9 cellular contexts compared by ENCODE assay signal in the genomic region with DNA sequence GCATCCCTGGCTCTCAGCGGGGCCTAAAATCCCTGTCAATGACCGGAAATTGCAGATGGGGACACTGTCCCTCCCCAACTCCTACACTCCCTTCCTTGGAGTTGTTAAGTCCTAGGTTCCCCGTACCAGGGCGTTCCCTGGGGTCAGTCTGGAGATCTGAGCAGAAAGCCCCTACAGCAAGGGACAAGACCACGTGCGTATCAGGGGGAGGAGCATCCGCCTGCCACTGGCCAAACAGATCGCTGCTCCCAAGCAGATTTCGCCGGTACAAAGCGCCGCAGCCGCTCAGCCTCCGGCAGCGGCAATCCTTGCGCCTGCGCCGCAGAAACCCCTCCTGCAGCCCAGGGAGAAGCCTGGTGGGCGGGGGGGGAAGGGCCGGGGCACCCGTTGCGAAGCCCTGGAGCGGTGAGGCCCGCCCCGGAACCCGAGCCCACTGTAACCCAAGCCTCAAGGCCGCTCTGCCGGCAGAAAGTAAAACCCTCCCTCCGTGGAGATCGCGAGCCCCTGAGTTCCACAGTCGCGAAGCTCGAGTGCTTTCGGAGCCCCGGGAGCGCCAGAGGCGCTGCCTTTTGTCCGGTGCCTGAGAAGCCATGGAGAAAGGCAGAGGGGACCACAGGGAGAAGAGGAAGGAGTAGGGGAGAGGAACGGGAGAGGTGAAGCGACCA. TPM values are rescaled to one million over a fixed set of nuclear protein-coding genes. Genes with fewer than 3 reads are reported as not detected.
DNase-seq lines count a peak whose midpoint lies in the region; ATAC-seq, FAIRE-seq and TF ChIP-seq lines count a peak whose summit lies in the region.
"Had no signal": no experiment of that assay in that cellular context is flagged by ENCODE, and none has a peak within 500 bp of the region (broad histone marks: within the 10 kb centered on the region; RNA-seq: fewer than 3 reads in every experiment).

No MANE protein-coding gene starts in this region.

- H3K27me3 ChIP-seq in hepatocyte, result peaks cover 87% of the 10 kb centered on the region
- peaks cover 17 to 99% (median 83%) of the 10 kb centered on the region in 7 donors for H3K27me3 ChIP-seq in spleen (replicated peaks in 1 of 7)

- H3K4me2 ChIP-seq in hepatocyte, result peak overlapping the region; percentile 72

- no peaks in the 10 kb centered on the region for H4K20me1 ChIP-seq in hepatocyte (ENCODE audit: insufficient read depth, poor library complexity, severe bottlenecking)

- peak overlapping the region; percentile 36 for H3K27ac Mint-ChIP-seq in T-helper 1 cell treated with Interleukin-12 subunit alpha and Interleukin-12 subunit beta and Interleukin-4 antibody, amounts not matched to agents 30 μg/mL and 1 μg/mL, for 36 hours
- H3K27ac Mint-ChIP-seq in stimulated activated naive B cell treated with anti-CD40 and anti-IgM and Interleukin-4, amounts not matched to agents 10 μg/mL and 1 μg/mL and 100 μg/mL, for 72 hours, result no peak overlapping the region

- WGBS in hepatocyte (ENCODE audit: low lambda C conversion rate, missing lambda C conversion rate), result 1% methylated on average over 36 of the region's 41 CpGs
- 2 to 10% (median 4%) methylated on average over 23 to 41 of the region's 41 CpGs for WGBS in spleen, 5 donors

- no peak overlapping the region for H2AFZ ChIP-seq in hepatocyte

- no peak for FAIRE-seq in GM19239 (lab: Jason Lieb, UNC)

- no peak for TF ChIP-seq POLR2A in spleen (IDR thresholded peaks at IDR 0.05)

- no peaks in the 10 kb centered on the region for H3K9me2 ChIP-seq in hepatocyte (replicated peaks; ENCODE audit: insufficient read depth)

- no peak for TF ChIP-seq CTCF in hepatocyte (IDR thresholded peaks at IDR 0.05; ENCODE audit: poor library complexity)
- TF ChIP-seq CTCF in spleen (IDR thresholded peaks at IDR 0.05 in 8 of 11, conservative IDR thresholded peaks at IDR 0.05 in 3 of 11), result no peak

- intact Hi-C loops in spleen (cut with DNase I; ENCODE audit: low total_unique reads), result no loop called here

- peaks cover 79% of the 10 kb centered on the region for H3K27me3 Mint-ChIP-seq in T-helper 1 cell treated with Interleukin-12 subunit alpha and Interleukin-12 subunit beta and Interleukin-4 antibody, amounts not matched to agents 30 μg/mL and 1 μg/mL, for 36 hours (ENCODE audit: low read depth)
- peaks cover 73 to 78% of the 10 kb centered on the region in 2 donors for H3K27me3 Mint-ChIP-seq in stimulated activated naive B cell treated with anti-CD40 and anti-IgM and Interleukin-4, amounts not matched to agents 10 μg/mL and 1 μg/mL and 100 μg/mL, for 72 hours

- H3K36me3 ChIP-seq in hepatocyte (replicated peaks; ENCODE audit: insufficient read depth, low read depth) (no peaks in the 10 kb centered on the region), spleen (no peaks in the 10 kb centered on the region)

- H3K4me1 ChIP-seq in hepatocyte (ENCODE audit: insufficient read depth) (peaks cover 4% of the 10 kb centered on the region), spleen (peaks cover 0 to 39% (median 22%) of the 10 kb centered on the region in 6 donors)

- ATAC-seq in stimulated activated naive B cell treated with anti-CD40 and anti-IgM and Interleukin-4, amounts not matched to agents 10 μg/mL and 1 μg/mL and 100 μg/mL, for 72 hours (replicated peaks), result no peak

- H3K4me1 Mint-ChIP-seq in T-helper 1 cell treated with Interleukin-12 subunit alpha and Interleukin-12 subunit beta and Interleukin-4 antibody, amounts not matched to agents 30 μg/mL and 1 μg/mL, for 36 hours (ENCODE audit: low read depth), result no peaks in the 10 kb centered on the region
- peaks cover 32 to 60% of the 10 kb centered on the region in 2 donors for H3K4me1 Mint-ChIP-seq in stimulated activated naive B cell treated with anti-CD40 and anti-IgM and Interleukin-4, amounts not matched to agents 10 μg/mL and 1 μg/mL and 100 μg/mL, for 72 hours

- H3K9me3 ChIP-seq in hepatocyte (ENCODE audit: low read depth), result no peaks in the 10 kb centered on the region
- peaks cover 0 to 6% (median 0%) of the 10 kb centered on the region in 8 donors for H3K9me3 ChIP-seq in spleen

- peaks cover 4% of the 10 kb centered on the region for H3K9me3 Mint-ChIP-seq in T-helper 1 cell treated with Interleukin-12 subunit alpha and Interleukin-12 subunit beta and Interleukin-4 antibody, amounts not matched to agents 30 μg/mL and 1 μg/mL, for 36 hours
- H3K9me3 Mint-ChIP-seq in stimulated activated naive B cell treated with anti-CD40 and anti-IgM and Interleukin-4, amounts not matched to agents 10 μg/mL and 1 μg/mL and 100 μg/mL, for 72 hours, result peaks cover 3% of the 10 kb centered on the region in 2 donors

- no peak overlapping the region for H3K4me3 ChIP-seq in hepatocyte
- peak overlapping the region in 2 of 8 donors; percentile 6 to 37 for H3K4me3 ChIP-seq in spleen

- DNase-seq in T-helper 1 cell (no peak), NCI-H69 (lab: John Stamatoyannopoulos, UW) (peak; percentile 94), hepatocyte (ENCODE audit: low spot score) (peak; percentile 65), GM19239 (ENCODE audit: insufficient read length, low spot score) (no peak), HPDE6-E6E7 (ENCODE audit: extremely low spot score) (no peak), spleen (no peak)
- no peak for DNase-seq in stimulated activated naive B cell treated with anti-CD40 and anti-IgM and Interleukin-4, amounts not matched to agents 10 μg/mL and 1 μg/mL and 100 μg/mL, for 72 hours

- H3K27ac ChIP-seq in hepatocyte, result no peak overlapping the region
- H3K27ac ChIP-seq in spleen, result no peak overlapping the region
- H3K27ac ChIP-seq: 22Rv1 had no signal

- H3K36me3 Mint-ChIP-seq in T-helper 1 cell treated with Interleukin-12 subunit alpha and Interleukin-12 subunit beta and Interleukin-4 antibody, amounts not matched to agents 30 μg/mL and 1 μg/mL, for 36 hours (ENCODE audit: low read depth), result peaks cover 2% of the 10 kb centered on the region
- H3K36me3 Mint-ChIP-seq in stimulated activated naive B cell treated with anti-CD40 and anti-IgM and Interleukin-4, amounts not matched to agents 10 μg/mL and 1 μg/mL and 100 μg/mL, for 72 hours, result peaks cover 1 to 9% of the 10 kb centered on the region in 2 donors

- H3K79me2 ChIP-seq in hepatocyte, result no peaks in the 10 kb centered on the region

- H3K4me3 Mint-ChIP-seq in T-helper 1 cell treated with Interleukin-12 subunit alpha and Interleukin-12 subunit beta and Interleukin-4 antibody, amounts not matched to agents 30 μg/mL and 1 μg/mL, for 36 hours, result no peak overlapping the region
- peak overlapping the region; percentile 52 to 59 for H3K4me3 Mint-ChIP-seq in stimulated activated naive B cell treated with anti-CD40 and anti-IgM and Interleukin-4, amounts not matched to agents 10 μg/mL and 1 μg/mL and 100 μg/mL, for 72 hours

RNA-seq across cellular contexts. Expression of a gene that starts 2.7 kb away (rescaled TPM):
- 11.6 and 12.9 TPM in 2 replicates for total RNA-seq in hepatocyte
- 12.5 TPM in 2 replicates for polyA plus RNA-seq in hepatocyte
- 1 to 10 TPM in 4 of 7 donors, under 1 TPM in 2, not detected in 1; 0.16 to 2.3 (median 1.4) TPM for total RNA-seq in spleen
- under 1 TPM; 0.03 to 0.85 (median 0.04) TPM for polyA plus RNA-seq in spleen

Comparison
In these comparisons a context has a peak if more than half of its experiments do, and no peak if none do; other contexts are left out.
1. DNase-seq: peak in NCI-H69 (single experiment) and hepatocyte (single experiment); none in T-helper 1 cell (0 of 5), stimulated activated naive B cell treated with anti-CD40 and anti-IgM and Interleukin-4, amounts not matched to agents 10 μg/mL and 1 μg/mL and 100 μg/mL, for 72 hours (single experiment), GM19239 (single experiment), HPDE6-E6E7 (single experiment) and spleen (single experiment).